In genomic region chr5:175802361-175802760, GRCh38 we compare ENCODE assay signal across 32 cellular contexts.
"Had no signal": no experiment of that assay in that cellular context is flagged by ENCODE, and none has a peak within 500 bp of the region (broad histone marks: within the 10 kb centered on the region; RNA-seq: fewer than 3 reads in every experiment).

No MANE protein-coding gene starts in this region.

- H3K27ac ChIP-seq: adrenal gland, body of pancreas, brain microvascular endothelial cell, breast epithelium had no signal

- H3K27ac Mint-ChIP-seq: activated CD4-positive, alpha-beta memory T cell treated with anti-CD3 and anti-CD28 coated beads, Interleukin-2, amount 10 ng/mL, durations not matched to agents 7 days and 5 days; activated CD4-positive, alpha-beta T cell treated with anti-CD3 and anti-CD28 coated beads for 36 hours; activated CD4-positive, alpha-beta T cell treated with anti-CD3 and anti-CD28 coated beads, Interleukin-2, amount 10 ng/mL, durations not matched to agents 7 days and 5 days; activated CD8-positive, alpha-beta memory T cell treated with anti-CD3 and anti-CD28 coated beads, Interleukin-2, amount 10 ng/mL, durations not matched to agents 7 days and 5 days; activated CD8-positive, alpha-beta T cell treated with anti-CD3 and anti-CD28 coated beads, Interleukin-2, amount 10 ng/mL, durations not matched to agents 7 days and 5 days; activated naive CD4-positive, alpha-beta T cell treated with anti-CD3 and anti-CD28 coated beads for 36 hours; activated naive CD4-positive, alpha-beta T cell treated with anti-CD3 and anti-CD28 coated beads, Interleukin-2, amount 50 U/mL, for 72 hours; activated naive CD8-positive, alpha-beta T cell treated with anti-CD3 and anti-CD28 coated beads for 36 hours; activated T-cell treated with anti-CD3 and anti-CD28 coated beads, Interleukin-2, amount 50 U/mL, for 24 hours; T-cell; T-helper 17 cell; WTC11 had no signal

- H3K9me3 Mint-ChIP-seq: activated CD4-positive, alpha-beta memory T cell treated with anti-CD3 and anti-CD28 coated beads, Interleukin-2, amount 10 ng/mL, durations not matched to agents 7 days and 5 days; activated CD4-positive, alpha-beta T cell treated with anti-CD3 and anti-CD28 coated beads, Interleukin-2, amount 10 ng/mL, durations not matched to agents 7 days and 5 days; activated naive CD4-positive, alpha-beta T cell treated with anti-CD3 and anti-CD28 coated beads for 36 hours; activated naive CD4-positive, alpha-beta T cell treated with anti-CD3 and anti-CD28 coated beads, Interleukin-2, amount 50 U/mL, for 72 hours; activated naive CD8-positive, alpha-beta T cell treated with anti-CD3 and anti-CD28 coated beads for 36 hours; activated T-cell treated with anti-CD3 and anti-CD28 coated beads, Interleukin-2, amount 50 U/mL, for 24 hours; T-cell; WTC11 had no signal

- H3K4me1 Mint-ChIP-seq: activated CD4-positive, alpha-beta memory T cell treated with anti-CD3 and anti-CD28 coated beads, Interleukin-2, amount 10 ng/mL, durations not matched to agents 7 days and 5 days; activated CD4-positive, alpha-beta T cell treated with anti-CD3 and anti-CD28 coated beads for 36 hours; activated naive CD8-positive, alpha-beta T cell treated with anti-CD3 and anti-CD28 coated beads for 36 hours had no signal

- H3K27me3 ChIP-seq: adrenal gland, body of pancreas had no signal

- H3K4me3 Mint-ChIP-seq: activated CD4-positive, alpha-beta memory T cell treated with anti-CD3 and anti-CD28 coated beads, Interleukin-2, amount 10 ng/mL, durations not matched to agents 7 days and 5 days; activated CD4-positive, alpha-beta T cell treated with anti-CD3 and anti-CD28 coated beads for 36 hours; activated CD4-positive, alpha-beta T cell treated with anti-CD3 and anti-CD28 coated beads, Interleukin-2, amount 10 ng/mL, durations not matched to agents 7 days and 5 days; activated CD8-positive, alpha-beta memory T cell treated with anti-CD3 and anti-CD28 coated beads, Interleukin-2, amount 10 ng/mL, durations not matched to agents 7 days and 5 days; activated CD8-positive, alpha-beta T cell treated with anti-CD3 and anti-CD28 coated beads, Interleukin-2, amount 10 ng/mL, durations not matched to agents 7 days and 5 days; activated naive CD4-positive, alpha-beta T cell treated with anti-CD3 and anti-CD28 coated beads for 36 hours; activated naive CD8-positive, alpha-beta T cell treated with anti-CD3 and anti-CD28 coated beads for 36 hours; activated T-cell treated with anti-CD3 and anti-CD28 coated beads, Interleukin-2, amount 50 U/mL, for 24 hours; T-cell; T-helper 17 cell; WTC11 had no signal

- ATAC-seq: activated CD4-positive, alpha-beta T cell treated with anti-CD3 and anti-CD28 coated beads for 36 hours; activated CD4-positive, CD25-positive, alpha-beta regulatory T cell treated with anti-CD3 and anti-CD28 coated beads, Interleukin-2, amount 50 U/mL, for 24 hours; activated CD8-positive, alpha-beta memory T cell treated with anti-CD3 and anti-CD28 coated beads, Interleukin-2, amount 10 ng/mL, durations not matched to agents 7 days and 5 days; activated CD8-positive, alpha-beta T cell treated with anti-CD3 and anti-CD28 coated beads, Interleukin-2, amount 10 ng/mL, durations not matched to agents 7 days and 5 days; activated naive CD4-positive, alpha-beta T cell treated with anti-CD3 and anti-CD28 coated beads, Interleukin-2, amount 50 U/mL, for 72 hours; body of pancreas; T-cell; T-helper 17 cell; WTC11 had no signal

- DNase-seq: activated CD4-positive, alpha-beta memory T cell treated with anti-CD3 and anti-CD28 coated beads, Interleukin-2, amount 10 ng/mL, durations not matched to agents 7 days and 5 days; activated CD4-positive, alpha-beta T cell treated with anti-CD3 and anti-CD28 coated beads for 1 hour; activated CD4-positive, alpha-beta T cell treated with anti-CD3 and anti-CD28 coated beads for 36 hours; activated CD4-positive, alpha-beta T cell treated with anti-CD3 and anti-CD28 coated beads for 48 hours; activated CD4-positive, alpha-beta T cell treated with anti-CD3 and anti-CD28 coated beads, Interleukin-2, amount 10 ng/mL, durations not matched to agents 7 days and 5 days; activated CD4-positive, alpha-beta T cell treated with anti-CD3 and anti-CD28 coated beads, Interleukin-2, amount 50 U/mL, for 48 hours; activated CD4-positive, CD25-positive, alpha-beta regulatory T cell; activated CD8-positive, alpha-beta memory T cell treated with anti-CD3 and anti-CD28 coated beads for 24 hours; activated CD8-positive, alpha-beta memory T cell treated with anti-CD3 and anti-CD28 coated beads, Interleukin-2, amount 10 ng/mL, durations not matched to agents 7 days and 5 days; activated CD8-positive, alpha-beta memory T cell treated with anti-CD3 and anti-CD28 coated beads, Interleukin-2, amount 50 U/mL, for 48 hours; activated CD8-positive, alpha-beta T cell treated with anti-CD3 and anti-CD28 coated beads, Interleukin-2, amount 10 ng/mL, durations not matched to agents 7 days and 5 days; activated effector memory CD4-positive, alpha-beta T cell treated with anti-CD3 and anti-CD28 coated beads, Interleukin-2, amount 50 U/mL, for 16 hours; activated gamma-delta T cell treated with Interleukin-2 at 50 U/mL for 16 hours; activated naive CD4-positive, alpha-beta T cell; activated naive CD4-positive, alpha-beta T cell treated with anti-CD3 and anti-CD28 coated beads for 36 hours; activated naive CD4-positive, alpha-beta T cell treated with anti-CD3 and anti-CD28 coated beads, Interleukin-2, amount 50 U/mL, for 16 hours; activated naive CD8-positive, alpha-beta T cell treated with anti-CD3 and anti-CD28 coated beads for 36 hours; activated T-cell treated with anti-CD3 and anti-CD28 coated beads, Interleukin-2, amount 50 U/mL, for 24 hours; activated T-cell treated with anti-CD3 and anti-CD28 coated beads, Interleukin-2, amount 50 U/mL, for 48 hours; adrenal gland; amniotic stem cell; aorta; body of pancreas; brain microvascular endothelial cell; central memory CD4-positive, alpha-beta T cell; T-cell; T-helper 17 cell; WERI-Rb-1 had no signal

- H3K36me3 ChIP-seq: adrenal gland, brain microvascular endothelial cell, breast epithelium had no signal

- H3K36me3 Mint-ChIP-seq: activated CD8-positive, alpha-beta memory T cell treated with anti-CD3 and anti-CD28 coated beads, Interleukin-2, amount 10 ng/mL, durations not matched to agents 7 days and 5 days; activated naive CD8-positive, alpha-beta T cell treated with anti-CD3 and anti-CD28 coated beads for 36 hours; T-cell; WTC11 had no signal

- H3K9me3 ChIP-seq: adrenal gland, body of pancreas, breast epithelium had no signal

- H3K4me3 ChIP-seq: adrenal gland, body of pancreas, breast epithelium had no signal
